Comparison of ENCODE assay signal across 1 cellular context in genomic region chr13:50127017-50127725, GRCh38.
TF ChIP-seq lines count a peak whose summit lies in the region.

No MANE protein-coding gene starts in this region.

TF ChIP-seq in H1, 55 proteins besides CTCF, POLR2A, EP300 and RAD21 (continued from another document):
- TF ChIP-seq SUZ12 (IDR thresholded peaks at IDR 0.05; ENCODE audit: low read length) (peak; percentile 65), RBBP5 (IDR thresholded peaks at IDR 0.05; ENCODE audit: borderline replicate concordance, low read depth, low read length) (peak; percentile 45; the same call in 1 of the 2 replicates), TAF1 (IDR thresholded peaks at IDR 0.05; ENCODE audit: low read depth, low read length) (0 out of 2 replicates have a peak, but pooled peaks have one; percentile 25)
TF ChIP-seq in H1: peak in this region for 9.
